Comparison of ENCODE assay signal across 8 cellular contexts in genomic region chr10:16519250-16519907, GRCh38. TPM values are rescaled to one million over a fixed set of nuclear protein-coding genes. Genes with fewer than 3 reads are reported as not detected.
DNase-seq lines count a peak whose midpoint lies in the region; ATAC-seq and TF ChIP-seq lines count a peak whose summit lies in the region.

No MANE protein-coding gene starts in this region.

- no peaks in the 10 kb centered on the region for H3K36me3 ChIP-seq in esophagus muscularis mucosa
- no peaks in the 10 kb centered on the region for H3K36me3 ChIP-seq in right atrium auricular region

- H3K9me3 ChIP-seq in esophagus muscularis mucosa (no peaks in the 10 kb centered on the region), right atrium auricular region (no peaks in the 10 kb centered on the region)

- H3K4me1 Mint-ChIP-seq in activated T-cell treated with anti-CD3 and anti-CD28 coated beads, Interleukin-2, amount 50 U/mL, for 4 hours (ENCODE audit: low read depth): peaks cover 12% of the 10 kb centered on the region
- peaks cover 10 to 16% (median 11%) of the 10 kb centered on the region in 3 donors for H3K4me1 Mint-ChIP-seq in IgD-negative memory B cell
- peaks cover 17% of the 10 kb centered on the region for H3K4me1 Mint-ChIP-seq in stimulated activated naive CD8-positive, alpha-beta T cell treated with anti-CD3 and anti-CD28 coated beads, Interleukin-15, amount 100 ng/mL, for 72 hours

- peak overlapping the region in 2 of 3 donors; percentile 83 to 87 for H3K27ac Mint-ChIP-seq in IgD-negative memory B cell
- no peak overlapping the region for H3K27ac Mint-ChIP-seq in stimulated activated naive CD8-positive, alpha-beta T cell treated with anti-CD3 and anti-CD28 coated beads, Interleukin-15, amount 100 ng/mL, for 72 hours

- intact Hi-C loops in esophagus muscularis mucosa (cut with DNase I): no loop called here

- peak overlapping the region; percentile 70 for H3K4me3 Mint-ChIP-seq in activated T-cell treated with anti-CD3 and anti-CD28 coated beads, Interleukin-2, amount 50 U/mL, for 4 hours
- H3K4me3 Mint-ChIP-seq in IgD-negative memory B cell: peak overlapping the region; percentile 78 to 94 (median 87)
- H3K4me3 Mint-ChIP-seq in stimulated activated naive CD8-positive, alpha-beta T cell treated with anti-CD3 and anti-CD28 coated beads, Interleukin-15, amount 100 ng/mL, for 72 hours: peak overlapping the region; percentile 63 to 77

- TF ChIP-seq EP300 in esophagus muscularis mucosa (IDR thresholded peaks at IDR 0.05): no peak

- ATAC-seq in activated T-cell treated with anti-CD3 and anti-CD28 coated beads, Interleukin-2, amount 50 U/mL, for 4 hours: no peak
- no peak for ATAC-seq in stimulated activated naive CD8-positive, alpha-beta T cell treated with anti-CD3 and anti-CD28 coated beads, Interleukin-15, amount 100 ng/mL, for 72 hours

- WGBS in esophagus muscularis mucosa: 31% methylated on average over 31 of the region's 31 CpGs

- DNase-seq in activated T-cell treated with anti-CD3 and anti-CD28 coated beads, Interleukin-2, amount 50 U/mL, for 4 hours: no peak
- DNase-seq in activated T-cell treated with anti-CD3 and anti-CD28 coated beads for 4 hours (no peak), esophagus muscularis mucosa (ENCODE audit: extremely low spot score) (no peak), right atrium auricular region (ENCODE audit: low spot score) (no peak), NCI-H2029 (lab: John Stamatoyannopoulos, UW) (no peak)
- no peak for DNase-seq in stimulated activated naive CD8-positive, alpha-beta T cell treated with anti-CD3 and anti-CD28 coated beads, Interleukin-15, amount 100 ng/mL, for 72 hours
- no peak for DNase-seq in stimulated activated naive CD4-positive, alpha-beta T cell treated with Interleukin-2 at 50 U/mL for 16 hours (lab: John Stamatoyannopoulos, UW)

- peaks cover 6% of the 10 kb centered on the region for H3K36me3 Mint-ChIP-seq in activated T-cell treated with anti-CD3 and anti-CD28 coated beads, Interleukin-2, amount 50 U/mL, for 4 hours (ENCODE audit: insufficient read depth)
- peaks cover 4% of the 10 kb centered on the region for H3K36me3 Mint-ChIP-seq in IgD-negative memory B cell

- peak overlapping the region; percentile 53 to 63 (median 57) for H3K4me3 ChIP-seq in esophagus muscularis mucosa
- peak overlapping the region in 1 of 2 donors; percentile 58 for H3K4me3 ChIP-seq in right atrium auricular region

- H3K27me3 ChIP-seq in esophagus muscularis mucosa: peaks cover 0 to 53% (median 22%) of the 10 kb centered on the region in 4 donors
- no peaks in the 10 kb centered on the region for H3K27me3 ChIP-seq in right atrium auricular region

- H3K4me1 ChIP-seq in esophagus muscularis mucosa: peaks cover 17 to 32% (median 28%) of the 10 kb centered on the region in 4 donors
- H3K4me1 ChIP-seq in right atrium auricular region: peaks cover 0 to 29% of the 10 kb centered on the region in 2 donors

- TF ChIP-seq CTCF in esophagus muscularis mucosa (IDR thresholded peaks at IDR 0.05) (no peak), right atrium auricular region (IDR thresholded peaks at IDR 0.05) (no peak)

- H3K27me3 Mint-ChIP-seq in activated T-cell treated with anti-CD3 and anti-CD28 coated beads, Interleukin-2, amount 50 U/mL, for 4 hours (ENCODE audit: low read depth): peaks cover 41% of the 10 kb centered on the region
- H3K27me3 Mint-ChIP-seq in IgD-negative memory B cell: peaks cover 27% of the 10 kb centered on the region
- peaks cover 52% of the 10 kb centered on the region for H3K27me3 Mint-ChIP-seq in stimulated activated naive CD8-positive, alpha-beta T cell treated with anti-CD3 and anti-CD28 coated beads, Interleukin-15, amount 100 ng/mL, for 72 hours

- no peak for TF ChIP-seq POLR2A in esophagus muscularis mucosa (IDR thresholded peaks at IDR 0.05; ENCODE audit: low read depth)

- H3K27ac ChIP-seq in esophagus muscularis mucosa (replicated peaks in 1 of 4): no peak overlapping the region
- no peak overlapping the region for H3K27ac ChIP-seq in right atrium auricular region

- H3K9me3 Mint-ChIP-seq in activated T-cell treated with anti-CD3 and anti-CD28 coated beads, Interleukin-2, amount 50 U/mL, for 4 hours: no peaks in the 10 kb centered on the region
- peaks cover 0 to 2% (median 0%) of the 10 kb centered on the region in 3 donors for H3K9me3 Mint-ChIP-seq in IgD-negative memory B cell
- H3K9me3 Mint-ChIP-seq in stimulated activated naive CD8-positive, alpha-beta T cell treated with anti-CD3 and anti-CD28 coated beads, Interleukin-15, amount 100 ng/mL, for 72 hours: no peaks in the 10 kb centered on the region

RNA-seq across cellular contexts. Expression of gene C1QL3, which starts 2.3 kb away (rescaled TPM):
- total RNA-seq in activated T-cell treated with anti-CD3 and anti-CD28 coated beads, Interleukin-2, amount 50 U/mL, for 4 hours: not detected
- polyA plus RNA-seq in IgD-negative memory B cell: 0.21 TPM
- not detected for total RNA-seq in esophagus muscularis mucosa
- total RNA-seq in right atrium auricular region: not detected

Comparison
In these comparisons a context has a peak if more than half of its experiments do, and no peak if none do; other contexts are left out.
1. H3K27ac Mint-ChIP-seq: peak in IgD-negative memory B cell (2 of 3); none in stimulated activated naive CD8-positive, alpha-beta T cell treated with anti-CD3 and anti-CD28 coated beads, Interleukin-15, amount 100 ng/mL, for 72 hours (0 of 2).
2. Peak in every context shown above with its lines, with median percentiles within 50 percentile points of each other: H3K4me3 Mint-ChIP-seq.